1 cellular context compared by ENCODE assay signal in the genomic region with DNA sequence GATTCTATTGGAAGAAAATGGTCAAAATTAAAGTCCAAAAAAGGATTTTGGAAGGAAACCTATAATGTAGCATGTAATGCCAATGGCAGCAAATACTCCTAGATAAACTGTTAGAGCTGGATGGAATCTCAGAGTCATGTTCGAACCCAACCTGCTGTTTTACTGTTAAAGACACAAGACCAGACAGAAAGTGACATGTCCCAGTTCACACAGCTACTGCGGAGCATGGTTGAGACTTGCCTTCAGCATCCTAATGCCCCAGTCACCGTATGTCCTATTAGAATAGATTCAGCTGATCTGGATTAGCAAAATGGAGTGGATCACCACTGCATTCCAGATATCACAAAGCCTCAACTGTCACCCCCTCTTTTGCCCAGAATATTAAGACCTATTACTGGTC.
TF ChIP-seq lines count a peak whose summit lies in the region.

No MANE protein-coding gene starts in this region.

TF ChIP-seq in A549, 52 proteins besides CTCF, POLR2A, EP300 and RAD21 (continued from another document):
- TF ChIP-seq SREBF2 (IDR thresholded peaks at IDR 0.05) (no peak), EHMT2 (IDR thresholded peaks at IDR 0.05; ENCODE audit: low read depth) (no peak), CBX8 (IDR thresholded peaks at IDR 0.05) (no peak), RCOR1 (IDR thresholded peaks at IDR 0.05; ENCODE audit: low read depth, low read length) (no peak), BHLHE40 (IDR thresholded peaks at IDR 0.05; ENCODE audit: low read depth, low read length) (no peak), KDM5A (IDR thresholded peaks at IDR 0.05) (no peak)
